Comparison of ENCODE assay signal across 35 cellular contexts in genomic region chr10:98929709-98930108, GRCh38.
A peak's percentile ranks its signal among the peaks of the same experiment; 100 is the strongest.
DNase-seq lines count a peak whose midpoint lies in the region; ATAC-seq, FAIRE-seq and TF ChIP-seq lines count a peak whose summit lies in the region.
"Had no signal": no experiment of that assay in that cellular context is flagged by ENCODE, and none has a peak within 500 bp of the region (broad histone marks: within the 10 kb centered on the region; RNA-seq: fewer than 3 reads in every experiment).

No MANE protein-coding gene starts in this region.

- intact Hi-C loops in K562 (cut with micrococcal nuclease), result no loop called here

- WGBS in K562 (ENCODE audit: insufficient coverage, low coverage, missing lambda C conversion rate), result 82% methylated on average over 2 of the region's 2 CpGs
- 81% methylated on average over 2 of the region's 2 CpGs for WGBS in smooth muscle cell (ENCODE audit: low lambda C conversion rate)

- TF ChIP-seq RAD21 in Ishikawa (IDR thresholded peaks at IDR 0.05; ENCODE audit: low read depth) (no peak), K562 (CRISPR knock-in tag; conservative IDR thresholded peaks at IDR 0.05 in 1 of 2, IDR thresholded peaks at IDR 0.05 in 1 of 2) (no peak)

- H3K36me3 ChIP-seq in HEK293 (ENCODE audit: control insufficient read depth in 2 of 2, insufficient read depth in 1 of 2, low read length in 2 of 2) (no peaks in the 10 kb centered on the region), K562 (ENCODE audit: control insufficient read depth, insufficient read depth, low read length) (no peaks in the 10 kb centered on the region), osteoblast (ENCODE audit: insufficient read depth, low read length) (no peaks in the 10 kb centered on the region), smooth muscle cell (ENCODE audit: low read depth) (no peaks in the 10 kb centered on the region)
- H3K36me3 ChIP-seq: BE2C; BLaER1; BLaER1 treated with 17β-estradiol and CSF1 and Interleukin-3, amounts not matched to agents 10 nM and 100 nM had no signal

- no peaks in the 10 kb centered on the region for H3F3A ChIP-seq in smooth muscle cell (ENCODE audit: low read depth)

- DNase-seq in K562 (ENCODE audit: extremely low read depth in 1 of 4, low spot score in 3 of 4), result no peak
- DNase-seq in osteoblast (ENCODE audit: insufficient read length, low spot score, missing footprints), result peak; percentile 3
- no peak for DNase-seq in H4 (ENCODE audit: low spot score)
- DNase-seq in smooth muscle cell (lab: John Stamatoyannopoulos, UW; ENCODE audit: unreplicated experiment), result no peak
- DNase-seq in NOMO-1 treated with dmso at 0.1 percent for 144 hours (lab: John Stamatoyannopoulos, UW; ENCODE audit: unreplicated experiment), result no peak
- DNase-seq: 8988T; ACHN; AML-193; BE2C; C1 segment of cervical spinal cord; Caco-2; Calu3; CD4-positive, alpha-beta memory T cell; CD4-positive, alpha-beta T cell; CD4-positive, CD25-positive, alpha-beta regulatory T cell; CD8-positive, alpha-beta memory T cell; CD8-positive, alpha-beta T cell; COR-L47; DMS 273 treated with DMSO at 0.1 percent for 48 hours; DMS153; DMS53; DMS79; DMS79 treated with DMSO at 0.1 percent for 48 hours; DND-41; EL had no signal

- H3K79me2 ChIP-seq in K562 (ENCODE audit: control insufficient read depth, insufficient read depth, low read length), result no peaks in the 10 kb centered on the region
- H3K79me2 ChIP-seq in osteoblast (ENCODE audit: insufficient read depth, low read length), result no peaks in the 10 kb centered on the region
- no peaks in the 10 kb centered on the region for H3K79me2 ChIP-seq in smooth muscle cell (ENCODE audit: low read depth)

- H3K9ac ChIP-seq in K562 (ENCODE audit: insufficient read depth in 1 of 2, low read depth in 2 of 2, low read length in 2 of 2) (no peak overlapping the region), smooth muscle cell (ENCODE audit: low read depth) (no peak overlapping the region)
- H3K9ac ChIP-seq: BLaER1; BLaER1 treated with 17β-estradiol and CSF1 and Interleukin-3, amounts not matched to agents 10 nM and 100 nM had no signal

- TF ChIP-seq POLR2A in K562 (conservative IDR thresholded peaks at IDR 0.05), result no peak

- H3K4me1 ChIP-seq in HEK293 (ENCODE audit: control insufficient read depth, insufficient read depth, low read length), result no peaks in the 10 kb centered on the region
- H3K4me1 ChIP-seq in K562 (replicated peaks in 1 of 2; ENCODE audit: control insufficient read depth in 2 of 2, insufficient read depth in 2 of 2, low read length in 2 of 2), result no peaks in the 10 kb centered on the region
- no peaks in the 10 kb centered on the region for H3K4me1 ChIP-seq in osteoblast (ENCODE audit: insufficient read depth, low read length)
- no peaks in the 10 kb centered on the region for H3K4me1 ChIP-seq in smooth muscle cell (ENCODE audit: low read depth)
- H3K4me1 ChIP-seq: A549; BE2C; BLaER1; BLaER1 treated with 17β-estradiol and CSF1 and Interleukin-3, amounts not matched to agents 10 nM and 100 nM; Caco-2 had no signal

- ATAC-seq in K562 (no peak), GM21528 (IDR thresholded peaks at IDR 0.05; ENCODE audit: low FRiP score, unreplicated experiment) (no peak)
- ATAC-seq: A549; CD8-positive, alpha-beta T cell had no signal

- CTCF ChIA-PET in HEK293 (lab: Yijun Ruan, JAX), result interaction anchor here (0.5 kb wide), 1 partner anchor 348 kb away, joined by 4 read pairs; no protein-coding TSS in a partner anchor
- CTCF ChIA-PET in K562 (lab: Yijun Ruan, JAX; ENCODE audit: low intra/inter-chr PET ratio), result no interaction called here

- H3K27ac ChIP-seq in HEK293 (ENCODE audit: extremely low read depth, low read depth, low read length) (no peak overlapping the region), K562 (ENCODE audit: extremely low read depth, low read depth, low read length) (no peak overlapping the region), osteoblast (ENCODE audit: low read depth, low read length) (no peak overlapping the region), smooth muscle cell (ENCODE audit: low read depth) (no peak overlapping the region)
- H3K27ac ChIP-seq: 22Rv1; A549; BLaER1; BLaER1 treated with 17β-estradiol and CSF1 and Interleukin-3, amounts not matched to agents 10 nM and 100 nM; C4-2B had no signal

- H2AFZ ChIP-seq in K562 (ENCODE audit: low read depth, low read length), result no peak overlapping the region
- no peak overlapping the region for H2AFZ ChIP-seq in osteoblast (ENCODE audit: low read length)
- no peak overlapping the region for H2AFZ ChIP-seq in smooth muscle cell (ENCODE audit: low read depth)

- no TSS peak for BruUV-seq in K562 (replicated peaks; lab: Mats Ljungman, UMichigan)

- H3K9me3 ChIP-seq in HEK293 (ENCODE audit: control insufficient read depth, insufficient read depth, low read depth, low read length) (no peaks in the 10 kb centered on the region), K562 (replicated peaks; ENCODE audit: control insufficient read depth, insufficient read depth, low read depth, low read length) (no peaks in the 10 kb centered on the region), osteoblast (ENCODE audit: low read depth, low read length) (no peaks in the 10 kb centered on the region), smooth muscle cell (replicated peaks; ENCODE audit: low read depth) (no peaks in the 10 kb centered on the region)
- H3K9me3 ChIP-seq: A549, BE2C, BLaER1, Caco-2 had no signal

- FAIRE-seq in K562 (lab: Jason Lieb, UNC), result no peak
- FAIRE-seq: A204.1, A549, D721Med had no signal

- H3K4me2 ChIP-seq in K562 (ENCODE audit: insufficient read depth, low read length), result no peak overlapping the region
- H3K4me2 ChIP-seq in osteoblast (ENCODE audit: insufficient read depth, low read length), result no peak overlapping the region
- H3K4me2 ChIP-seq in smooth muscle cell, result no peak overlapping the region
- H3K4me2 ChIP-seq: A549; BLaER1; BLaER1 treated with 17β-estradiol and CSF1 and Interleukin-3, amounts not matched to agents 10 nM and 100 nM had no signal

- POLR2A ChIA-PET in HEK293 (lab: Yijun Ruan, JAX) (no interaction called here), K562 (lab: Yijun Ruan, JAX) (no interaction called here)

- in situ Hi-C loops in K562 (cut with MboI), result no loop called here

- H3K4me3 ChIP-seq in HEK293 (ENCODE audit: low read depth, low read length) (no peak overlapping the region), K562 (no peak overlapping the region), osteoblast (ENCODE audit: insufficient read depth, low read length) (no peak overlapping the region), smooth muscle cell (no peak overlapping the region)
- H3K4me3 ChIP-seq: A549; BLaER1; BLaER1 treated with 17β-estradiol and CSF1 and Interleukin-3, amounts not matched to agents 10 nM and 100 nM had no signal

- H3K27me3 ChIP-seq in K562 (ENCODE audit: control insufficient read depth in 2 of 2, insufficient read depth in 2 of 2, low read length in 2 of 2), result no peaks in the 10 kb centered on the region
- H3K27me3 ChIP-seq in osteoblast (ENCODE audit: insufficient read depth, low read length), result no peaks in the 10 kb centered on the region
- no peaks in the 10 kb centered on the region for H3K27me3 ChIP-seq in smooth muscle cell (ENCODE audit: low read depth)
- H3K27me3 ChIP-seq: BE2C; BLaER1; BLaER1 treated with 17β-estradiol and CSF1 and Interleukin-3, amounts not matched to agents 10 nM and 100 nM had no signal

- no peaks in the 10 kb centered on the region for H3K9me1 ChIP-seq in K562 (ENCODE audit: control insufficient read depth, insufficient read depth, low read length)

- TF ChIP-seq EP300 in Ishikawa (IDR thresholded peaks at IDR 0.05; ENCODE audit: borderline replicate concordance) (no peak), K562 (IDR thresholded peaks at IDR 0.05; ENCODE audit: low read length) (no peak)

- H4K20me1 ChIP-seq in K562 (replicated peaks; ENCODE audit: control insufficient read depth, insufficient read depth, low read length), result no peaks in the 10 kb centered on the region
- no peaks in the 10 kb centered on the region for H4K20me1 ChIP-seq in osteoblast (ENCODE audit: insufficient read depth, low read length)
- no peaks in the 10 kb centered on the region for H4K20me1 ChIP-seq in smooth muscle cell (ENCODE audit: low read depth)
- H4K20me1 ChIP-seq: BLaER1; BLaER1 treated with 17β-estradiol and CSF1 and Interleukin-3, amounts not matched to agents 10 nM and 100 nM had no signal

- TF ChIP-seq CTCF in HEK293 (tag by site-specific recombination; IDR thresholded peaks at IDR 0.05) (no peak), K562 (IDR thresholded peaks at IDR 0.05 in 2 of 3, conservative IDR thresholded peaks at IDR 0.05 in 1 of 3; ENCODE audit: insufficient read depth in 2 of 3, low read depth in 1 of 3, low read length in 3 of 3) (no peak), osteoblast (IDR thresholded peaks at IDR 0.05; ENCODE audit: extremely low read depth, low read depth, low read length) (no peak), smooth muscle cell (IDR thresholded peaks at IDR 0.05; ENCODE audit: borderline replicate concordance, insufficient read depth, poor library complexity, severe bottlenecking) (no peak)

TF ChIP-seq in HEK293, 187 proteins besides CTCF, POLR2A, EP300 and RAD21 (continues in another document):
- TF ChIP-seq ZNF37A (tag by site-specific recombination; IDR thresholded peaks at IDR 0.05), result peak; percentile 8; the same call in 1 of the 2 replicates

TF ChIP-seq in Ishikawa, 13 proteins besides CTCF, POLR2A, EP300 and RAD21:
- TF ChIP-seq NFIC (IDR thresholded peaks at IDR 0.05) (peak; percentile 16; the same call in 1 of the 2 replicates), ZBTB7A (IDR thresholded peaks at IDR 0.05; ENCODE audit: low read depth) (no peak)

TF ChIP-seq in K562, 482 proteins besides CTCF, POLR2A, EP300 and RAD21 (continues in another document):
- TF ChIP-seq JUND (IDR thresholded peaks at IDR 0.05; ENCODE audit: borderline replicate concordance, low read depth, low read length) (no peak), JUND (tag; IDR thresholded peaks at IDR 0.05; ENCODE audit: borderline replicate concordance, low read depth, low read length) (no peak), E2F1 (CRISPR knock-in tag; IDR thresholded peaks at IDR 0.05) (no peak), IRF9 (tag; IDR thresholded peaks at IDR 0.05) (no peak)
